Comparison of ENCODE assay signal across 9 cellular contexts in the genomic region with DNA sequence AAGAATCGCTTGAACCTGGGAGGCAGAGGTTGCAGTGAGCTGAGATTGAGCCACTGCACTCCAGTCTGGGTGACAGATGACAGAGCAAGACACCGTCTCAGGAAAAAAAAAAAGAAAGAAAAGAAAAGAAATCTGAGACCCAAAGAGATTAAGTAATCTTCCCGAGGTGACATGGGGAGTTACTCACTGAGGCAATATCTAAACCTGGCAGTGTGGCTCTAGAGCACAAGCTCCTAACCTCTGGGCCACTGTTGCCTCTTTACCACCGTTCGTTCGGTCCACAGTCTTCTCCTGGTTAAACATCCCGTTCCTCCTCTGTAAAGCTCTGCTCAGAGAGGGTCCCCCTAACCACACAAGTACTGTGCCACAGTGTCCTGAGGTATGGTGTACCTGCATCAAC. TPM values are rescaled to one million over a fixed set of nuclear protein-coding genes. Genes with fewer than 3 reads are reported as not detected.
A peak's percentile ranks its signal among the peaks of the same experiment; 100 is the strongest.
DNase-seq lines count a peak whose midpoint lies in the region; ATAC-seq and TF ChIP-seq lines count a peak whose summit lies in the region.
"Had no signal": no experiment of that assay in that cellular context is flagged by ENCODE, and none has a peak within 500 bp of the region (broad histone marks: within the 10 kb centered on the region; RNA-seq: fewer than 3 reads in every experiment).

No MANE protein-coding gene starts in this region.

- POLR2A ChIA-PET in AG04450 (lab: Yijun Ruan, JAX), result no interaction called here
- POLR2A ChIA-PET in HCT116 (lab: Charles Lee), result no interaction called here

- intact Hi-C loops in HCT116 (cut with micrococcal nuclease), result no loop called here

- H3K4me2 ChIP-seq in HCT116 (ENCODE audit: low read length), result peak overlapping the region; percentile 88

- no peak overlapping the region for H2AFZ ChIP-seq in HCT116 (ENCODE audit: low read depth, low read length, poor library complexity, severe bottlenecking)

- H3K9me3 ChIP-seq in AG04450 (ENCODE audit: control insufficient read depth, insufficient read depth, low read length) (no peaks in the 10 kb centered on the region), HCT116 (ENCODE audit: control insufficient read depth in 1 of 2, insufficient read depth in 1 of 2, low read depth in 1 of 2, low read length in 2 of 2) (no peaks in the 10 kb centered on the region), adipocyte (ENCODE audit: control insufficient read depth, low read length) (no peaks in the 10 kb centered on the region)

- H4K20me1 ChIP-seq in HCT116 (ENCODE audit: insufficient read depth), result no peaks in the 10 kb centered on the region

- H3K4me1 ChIP-seq in HCT116 (ENCODE audit: control insufficient read depth in 1 of 2, insufficient read depth in 2 of 2, low read length in 2 of 2) (peaks cover 2 to 13% of the 10 kb centered on the region in 2 experiments; a peak in 3 of 4 replicates), adipocyte (ENCODE audit: control insufficient read depth, insufficient read depth, low read length) (peaks cover 16% of the 10 kb centered on the region)

- no peaks in the 10 kb centered on the region for H3K27me3 Mint-ChIP-seq in mesothelial cell of epicardium (ENCODE audit: low read depth)

- H3K27me3 ChIP-seq in AG04450 (ENCODE audit: control insufficient read depth, insufficient read depth, low read length), result no peaks in the 10 kb centered on the region
- H3K27me3 ChIP-seq in HCT116 (ENCODE audit: insufficient read depth, low read length), result no peaks in the 10 kb centered on the region
- H3K27me3 ChIP-seq in adipocyte (replicated peaks; ENCODE audit: control insufficient read depth, insufficient read depth, low read length), result no peaks in the 10 kb centered on the region

- no TSS peak for BruUV-seq in HCT116 (replicated peaks; lab: Mats Ljungman, UMichigan)

- DNase-seq in AG04450 (ENCODE audit: low read depth, low spot score) (no peak), HCT116 (ENCODE audit: low read depth, low spot score) (no peak), adipocyte (ENCODE audit: low read depth) (no peak), mesothelial cell of epicardium (ENCODE audit: low spot score in 2 of 2, unreplicated experiment in 2 of 2) (no peak), SKM-1 treated with dmso at 0.1 percent for 144 hours (lab: John Stamatoyannopoulos, UW; ENCODE audit: unreplicated experiment) (no peak), superior temporal gyrus (ENCODE audit: extremely low spot score) (no peak), DMS153 (lab: John Stamatoyannopoulos, UW) (no peak)
- no peak for DNase-seq in stimulated activated CD4-positive, alpha-beta T cell treated with anti-CD3 and anti-CD28 coated beads, Interleukin-4, amount 100 ng/mL, for 1 hour
- DNase-seq: amniotic stem cell had no signal

- H3K4me3 ChIP-seq in AG04450 (ENCODE audit: low read depth, low read length) (0 out of 2 replicates have a peak overlapping the region, but pooled peaks have one; percentile 95), HCT116 (replicated peaks in 1 of 2; ENCODE audit: low read depth in 1 of 2, low read length in 2 of 2) (peak overlapping the region in 1 of 2 experiments; percentile 81; a peak in 2 of 4 replicates), adipocyte (ENCODE audit: low read length) (peak overlapping the region; percentile 99)

- peak overlapping the region; percentile 28 for H3K27ac Mint-ChIP-seq in mesothelial cell of epicardium

- H3K27ac ChIP-seq in AG04450 (ENCODE audit: low read depth, low read length) (no peak overlapping the region), HCT116 (ENCODE audit: low read depth, low read length) (no peak overlapping the region)

- TF ChIP-seq RAD21 in HCT116 (IDR thresholded peaks at IDR 0.05; ENCODE audit: low read depth), result no peak

- TF ChIP-seq CTCF in AG04450 (IDR thresholded peaks at IDR 0.05; ENCODE audit: low read depth, low read length) (no peak), HCT116 (IDR thresholded peaks at IDR 0.05 in 2 of 3, conservative IDR thresholded peaks at IDR 0.05 in 1 of 3; ENCODE audit: borderline replicate concordance in 1 of 3, insufficient read depth in 1 of 3, low read depth in 2 of 3, low read length in 2 of 3) (no peak), mesothelial cell of epicardium (IDR thresholded peaks at IDR 0.05; ENCODE audit: unreplicated experiment) (no peak)

- RAD21 ChIA-PET in HCT116 (lab: Charles Lee; ENCODE audit: low non-redundant PET in 1 of 2, low total read pairs in 2 of 2, uncharacterized antibody in 2 of 2, unreplicated experiment in 2 of 2), result no interaction called here

- no peaks in the 10 kb centered on the region for H3K9me2 ChIP-seq in HCT116 (ENCODE audit: insufficient read depth)

- no peaks in the 10 kb centered on the region for H3K36me3 ChIP-seq in HCT116 (ENCODE audit: control insufficient read depth in 1 of 2, insufficient read depth in 2 of 2, low read length in 2 of 2)
- H3K36me3 ChIP-seq in adipocyte (ENCODE audit: control insufficient read depth, insufficient read depth, low read length, severe bottlenecking), result peaks cover 8% of the 10 kb centered on the region

- CTCF ChIA-PET in AG04450 (lab: Charles Lee), result interaction anchor here (0.7 to 1.9 kb wide), 4 partner anchors 11 to 93 kb away, joined by 3 to 6 read pairs (median 4); no protein-coding TSS in a partner anchor
- CTCF ChIA-PET in HCT116 (lab: Charles Lee), result interaction anchor here (2.6 kb wide), 1 partner anchor 14 kb away, joined by 16 read pairs; no protein-coding TSS in a partner anchor

- no peaks in the 10 kb centered on the region for H3K9me3 Mint-ChIP-seq in mesothelial cell of epicardium

- H3K4me3 Mint-ChIP-seq in mesothelial cell of epicardium, result peak overlapping the region; percentile 96

- peaks cover 13% of the 10 kb centered on the region for H3K4me1 Mint-ChIP-seq in mesothelial cell of epicardium

- no peaks in the 10 kb centered on the region for H3K36me3 Mint-ChIP-seq in mesothelial cell of epicardium

- H3K9ac ChIP-seq in HCT116 (ENCODE audit: low read length) (peak overlapping the region; percentile 88; the same call in 1 of the 2 replicates), adipocyte (ENCODE audit: low read length) (no peak overlapping the region)

- peaks cover 11% of the 10 kb centered on the region for H3K79me2 ChIP-seq in HCT116 (ENCODE audit: insufficient read depth, low read length)

- ATAC-seq in HCT116, result no peak

- TF ChIP-seq POLR2A in HCT116 (IDR thresholded peaks at IDR 0.05; ENCODE audit: borderline replicate concordance, extremely low read depth, insufficient read depth, insufficient read length), result no peak

TF ChIP-seq in HCT116, 20 proteins besides CTCF, POLR2A, EP300 and RAD21:
- TF ChIP-seq SP1 (IDR thresholded peaks at IDR 0.05; ENCODE audit: low read depth) (no peak), ZFX (IDR thresholded peaks at IDR 0.05) (no peak), ZNF274 (IDR thresholded peaks at IDR 0.05; ENCODE audit: low read depth, low read length) (no peak), ATF3 (IDR thresholded peaks at IDR 0.05) (no peak), ELF1 (IDR thresholded peaks at IDR 0.05; ENCODE audit: borderline replicate concordance, low read depth) (no peak), CBX3 (IDR thresholded peaks at IDR 0.05; ENCODE audit: low read depth) (no peak), JUND (IDR thresholded peaks at IDR 0.05) (no peak)

RNA-seq across cellular contexts. Expression of gene HMGCL, which starts 1.5 kb away (rescaled TPM):
- 38.8 and 39.5 TPM in 2 replicates for polyA plus RNA-seq in AG04450 (2011; rRNA removed)
- 20.2 and 28.0 TPM in 2 replicates for polyA minus RNA-seq in AG04450 (2011; rRNA and poly(A)+ RNA removed)
- 36.2 TPM for total RNA-seq in HCT116 (2021; ENCODE audit: unreplicated experiment)
- 40.8 and 47.2 TPM in 2 replicates for polyA plus RNA-seq in HCT116 (2012)
- total RNA-seq in mesothelial cell of epicardium, result 27.4 to 30.7 TPM (median 29.2 TPM) in 3 replicates

RNA-seq across cellular contexts. Expression of gene GALE, which starts 23.2 kb away (rescaled TPM):
- polyA plus RNA-seq in AG04450 (2011; rRNA removed), result 19.2 and 21.0 TPM in 2 replicates
- 13.9 and 16.1 TPM in 2 replicates for polyA minus RNA-seq in AG04450 (2011; rRNA and poly(A)+ RNA removed)
- total RNA-seq in HCT116 (2021; ENCODE audit: unreplicated experiment) (114 TPM), mesothelial cell of epicardium (22.5 to 26.9 TPM (median 26.9 TPM) in 3 replicates)
- polyA plus RNA-seq in HCT116 (2012), result 126 and 140 TPM in 2 replicates

RNA-seq across cellular contexts. Expression of gene LYPLA2, which starts 32.8 kb away (rescaled TPM):
- 27.1 and 37.8 TPM in 2 replicates for polyA plus RNA-seq in AG04450 (2011; rRNA removed)
- polyA minus RNA-seq in AG04450 (2011; rRNA and poly(A)+ RNA removed), result 28.3 and 39.5 TPM in 2 replicates
- total RNA-seq in HCT116 (2021; ENCODE audit: unreplicated experiment) (78.0 TPM), mesothelial cell of epicardium (75.5 to 79.1 TPM (median 76.3 TPM) in 3 replicates)
- 64.3 and 66.1 TPM in 2 replicates for polyA plus RNA-seq in HCT116 (2012)

RNA-seq across cellular contexts. Expression of gene FUCA1, which starts 44.3 kb away (rescaled TPM):
- 2.9 and 3.9 TPM in 2 replicates for polyA plus RNA-seq in AG04450 (2011; rRNA removed)
- 0.69 and 1.7 TPM in 2 replicates for polyA minus RNA-seq in AG04450 (2011; rRNA and poly(A)+ RNA removed)
- total RNA-seq in HCT116 (2021; ENCODE audit: unreplicated experiment) (20.7 TPM), mesothelial cell of epicardium (18.9 to 21.3 TPM (median 19.0 TPM) in 3 replicates)
- 15.6 and 21.2 TPM in 2 replicates for polyA plus RNA-seq in HCT116 (2012)

RNA-seq across cellular contexts. Expression of gene PITHD1, which starts 45.5 kb away (rescaled TPM):
- polyA plus RNA-seq in AG04450 (2011; rRNA removed), result 32.4 and 41.1 TPM in 2 replicates
- 7.8 and 8.3 TPM in 2 replicates for polyA minus RNA-seq in AG04450 (2011; rRNA and poly(A)+ RNA removed)
- total RNA-seq in HCT116 (2021; ENCODE audit: unreplicated experiment) (57.2 TPM), mesothelial cell of epicardium (52.1 to 53.9 TPM (median 52.7 TPM) in 3 replicates)
- 30.0 and 36.7 TPM in 2 replicates for polyA plus RNA-seq in HCT116 (2012)
